In genomic region chr11:18324381-18324780, GRCh38 we compare ENCODE assay signal across 9 cellular contexts. TPM values are rescaled to one million over a fixed set of nuclear protein-coding genes. Genes with fewer than 3 reads are reported as not detected.
DNase-seq lines count a peak whose midpoint lies in the region; ATAC-seq and TF ChIP-seq lines count a peak whose summit lies in the region.
"Had no signal": no experiment of that assay in that cellular context is flagged by ENCODE, and none has a peak within 500 bp of the region (broad histone marks: within the 10 kb centered on the region; RNA-seq: fewer than 3 reads in every experiment).

No MANE protein-coding gene starts in this region.

- H3K27me3 ChIP-seq in HUES48 (ENCODE audit: control insufficient read depth, insufficient read depth, low read length): no peaks in the 10 kb centered on the region

- H3K4me1 Mint-ChIP-seq in CD14-positive monocyte: peaks cover 52% of the 10 kb centered on the region
- peaks cover 57% of the 10 kb centered on the region for H3K4me1 Mint-ChIP-seq in activated T-helper 1 cell treated with anti-CD3 and anti-CD28 coated beads, Interleukin-12 subunit alpha, Interleukin-12 subunit beta, Interleukin-2, Interleukin-4 antibody, amounts not matched to agents 30 ng/mL and 10 ng/mL and 1 ng/mL, durations not matched to agents 14 hours and 24 hours and 36 hours (ENCODE audit: low read depth)
- peaks cover 39% of the 10 kb centered on the region for H3K4me1 Mint-ChIP-seq in memory B cell

- H3K27me3 Mint-ChIP-seq in CD14-positive monocyte (ENCODE audit: low read depth in 3 of 3) (no peaks in the 10 kb centered on the region), memory B cell (no peaks in the 10 kb centered on the region)
- H3K27me3 Mint-ChIP-seq in activated T-helper 1 cell treated with anti-CD3 and anti-CD28 coated beads, Interleukin-12 subunit alpha, Interleukin-12 subunit beta, Interleukin-2, Interleukin-4 antibody, amounts not matched to agents 30 ng/mL and 10 ng/mL and 1 ng/mL, durations not matched to agents 14 hours and 24 hours and 36 hours (ENCODE audit: insufficient read depth): no peaks in the 10 kb centered on the region

- peaks cover 28 to 39% of the 10 kb centered on the region in 2 donors for H3K36me3 Mint-ChIP-seq in CD14-positive monocyte
- H3K36me3 Mint-ChIP-seq in activated T-helper 1 cell treated with anti-CD3 and anti-CD28 coated beads, Interleukin-12 subunit alpha, Interleukin-12 subunit beta, Interleukin-2, Interleukin-4 antibody, amounts not matched to agents 30 ng/mL and 10 ng/mL and 1 ng/mL, durations not matched to agents 14 hours and 24 hours and 36 hours (ENCODE audit: low read depth): peaks cover 27% of the 10 kb centered on the region
- peaks cover 9% of the 10 kb centered on the region for H3K36me3 Mint-ChIP-seq in memory B cell

- TF ChIP-seq CTCF in CD14-positive monocyte (IDR thresholded peaks at IDR 0.05): no peak

- peak overlapping the region; percentile 26; the same call in 1 of the 2 replicates for H3K4me3 ChIP-seq in HUES48 (ENCODE audit: low read depth, low read length)

- DNase-seq in CD14-positive monocyte (ENCODE audit: low spot score) (no peak), memory B cell (ENCODE audit: low spot score in 2 of 2) (no peak), NCI-H1105 (lab: John Stamatoyannopoulos, UW) (no peak), H4 (ENCODE audit: low spot score) (no peak), Right ventricle myocardium inferior (ENCODE audit: missing footprints) (no peak)
- DNase-seq in activated T-helper 1 cell treated with anti-CD3 and anti-CD28 coated beads, Interleukin-12 subunit alpha, Interleukin-12 subunit beta, Interleukin-2, Interleukin-4 antibody, amounts not matched to agents 30 ng/mL and 10 ng/mL and 1 ng/mL, durations not matched to agents 14 hours and 24 hours and 36 hours (ENCODE audit: low spot score): no peak
- DNase-seq: NCI-H526 treated with DMSO at 0.1 percent for 48 hours had no signal

- no peaks in the 10 kb centered on the region for H3K9me3 ChIP-seq in HUES48 (ENCODE audit: control insufficient read depth, insufficient read depth, low read length)

- H3K4me3 Mint-ChIP-seq in CD14-positive monocyte (peak overlapping the region; percentile 47 to 71), memory B cell (peak overlapping the region; percentile 100)
- H3K4me3 Mint-ChIP-seq in activated T-helper 1 cell treated with anti-CD3 and anti-CD28 coated beads, Interleukin-12 subunit alpha, Interleukin-12 subunit beta, Interleukin-2, Interleukin-4 antibody, amounts not matched to agents 30 ng/mL and 10 ng/mL and 1 ng/mL, durations not matched to agents 14 hours and 24 hours and 36 hours: peak overlapping the region; percentile 93

- no peak overlapping the region for H3K9ac ChIP-seq in HUES48 (ENCODE audit: low read depth, low read length)

- peaks cover 11% of the 10 kb centered on the region; the same call in 1 of the 2 replicates for H3K4me1 ChIP-seq in HUES48 (ENCODE audit: control insufficient read depth, insufficient read depth, low read length)

- H3K36me3 ChIP-seq in HUES48 (ENCODE audit: control insufficient read depth, insufficient read depth, low read length): peaks cover 44% of the 10 kb centered on the region

- ATAC-seq in memory B cell (ENCODE audit: low read depth) (no peak), HG03457 (IDR thresholded peaks at IDR 0.05; ENCODE audit: unreplicated experiment) (no peak), Right ventricle myocardium inferior (no peak)

- H3K9me3 Mint-ChIP-seq in CD14-positive monocyte (peaks cover 0 to 2% (median 0%) of the 10 kb centered on the region in 7 donors), memory B cell (no peaks in the 10 kb centered on the region)
- H3K9me3 Mint-ChIP-seq in activated T-helper 1 cell treated with anti-CD3 and anti-CD28 coated beads, Interleukin-12 subunit alpha, Interleukin-12 subunit beta, Interleukin-2, Interleukin-4 antibody, amounts not matched to agents 30 ng/mL and 10 ng/mL and 1 ng/mL, durations not matched to agents 14 hours and 24 hours and 36 hours: no peaks in the 10 kb centered on the region

- no peak overlapping the region for H3K27ac ChIP-seq in HUES48 (ENCODE audit: low read depth, low read length)

- peak overlapping the region; percentile 75 to 100 (median 81) for H3K27ac Mint-ChIP-seq in CD14-positive monocyte
- peak overlapping the region; percentile 74 for H3K27ac Mint-ChIP-seq in activated T-helper 1 cell treated with anti-CD3 and anti-CD28 coated beads, Interleukin-12 subunit alpha, Interleukin-12 subunit beta, Interleukin-2, Interleukin-4 antibody, amounts not matched to agents 30 ng/mL and 10 ng/mL and 1 ng/mL, durations not matched to agents 14 hours and 24 hours and 36 hours
- H3K27ac Mint-ChIP-seq in memory B cell: no peak overlapping the region

- intact Hi-C loops in CD14-positive monocyte (cut with micrococcal nuclease) (loop anchor here (5.0 to 10.0 kb wide), 6 partner anchors 47 to 310 kb away; partner anchors contain the start of genes SAA2 (in 1 of the 2), SPTY2D1 (in 1 of the 2) and TSG101 (in 1 of the 2)), Right ventricle myocardium inferior (cut with DNase I) (loop anchor here (5.0 kb wide), 2 partner anchors 203 to 312 kb away; partner anchors contain the start of genes SERGEF and TSG101)
- intact Hi-C loops in activated T-helper 1 cell treated with anti-CD3 and anti-CD28 coated beads, Interleukin-12 subunit alpha, Interleukin-12 subunit beta, Interleukin-2, Interleukin-4 antibody, amounts not matched to agents 30 ng/mL and 10 ng/mL and 1 ng/mL, durations not matched to agents 14 hours and 24 hours and 36 hours (cut with micrococcal nuclease): loop anchor here (5.0 kb wide), 4 partner anchors 398 to 1587 kb away; partner anchors contain the start of genes C11orf58, E2F8 and RPS13

RNA-seq across cellular contexts. Expression of gene GTF2H1, which starts 2.0 kb away (rescaled TPM):
- polyA plus RNA-seq in CD14-positive monocyte: 10 to 100 TPM; 23.0 to 26.2 TPM
- 52.2 and 56.9 TPM in 2 replicates for total RNA-seq in activated T-helper 1 cell treated with anti-CD3 and anti-CD28 coated beads, Interleukin-12 subunit alpha, Interleukin-12 subunit beta, Interleukin-2, Interleukin-4 antibody, amounts not matched to agents 30 ng/mL and 10 ng/mL and 1 ng/mL, durations not matched to agents 14 hours and 24 hours and 36 hours
- total RNA-seq in H4 (2014; rRNA removed; shearing (Covaris generic)): 80.5 and 83.3 TPM in 2 replicates
- 23.9 TPM for total RNA-seq in Right ventricle myocardium inferior

RNA-seq across cellular contexts. Expression of gene HPS5, which starts 2.4 kb away (rescaled TPM):
- 10 to 100 TPM; 12.9 to 17.7 TPM for polyA plus RNA-seq in CD14-positive monocyte
- total RNA-seq in activated T-helper 1 cell treated with anti-CD3 and anti-CD28 coated beads, Interleukin-12 subunit alpha, Interleukin-12 subunit beta, Interleukin-2, Interleukin-4 antibody, amounts not matched to agents 30 ng/mL and 10 ng/mL and 1 ng/mL, durations not matched to agents 14 hours and 24 hours and 36 hours: 19.9 and 21.4 TPM in 2 replicates
- total RNA-seq in H4 (2014; rRNA removed; shearing (Covaris generic)): 22.5 and 28.8 TPM in 2 replicates
- total RNA-seq in Right ventricle myocardium inferior: 10.5 TPM

RNA-seq across cellular contexts. Expression of gene SAA1, which starts 58.3 kb away (rescaled TPM):
- not detected for polyA plus RNA-seq in CD14-positive monocyte
- not detected in 2 replicates for total RNA-seq in activated T-helper 1 cell treated with anti-CD3 and anti-CD28 coated beads, Interleukin-12 subunit alpha, Interleukin-12 subunit beta, Interleukin-2, Interleukin-4 antibody, amounts not matched to agents 30 ng/mL and 10 ng/mL and 1 ng/mL, durations not matched to agents 14 hours and 24 hours and 36 hours
- not detected in 2 replicates for total RNA-seq in H4 (2014; rRNA removed; shearing (Covaris generic))
- 7.8 TPM for total RNA-seq in Right ventricle myocardium inferior
